ENCODE assay signal across 16 cellular contexts in the genomic region with DNA sequence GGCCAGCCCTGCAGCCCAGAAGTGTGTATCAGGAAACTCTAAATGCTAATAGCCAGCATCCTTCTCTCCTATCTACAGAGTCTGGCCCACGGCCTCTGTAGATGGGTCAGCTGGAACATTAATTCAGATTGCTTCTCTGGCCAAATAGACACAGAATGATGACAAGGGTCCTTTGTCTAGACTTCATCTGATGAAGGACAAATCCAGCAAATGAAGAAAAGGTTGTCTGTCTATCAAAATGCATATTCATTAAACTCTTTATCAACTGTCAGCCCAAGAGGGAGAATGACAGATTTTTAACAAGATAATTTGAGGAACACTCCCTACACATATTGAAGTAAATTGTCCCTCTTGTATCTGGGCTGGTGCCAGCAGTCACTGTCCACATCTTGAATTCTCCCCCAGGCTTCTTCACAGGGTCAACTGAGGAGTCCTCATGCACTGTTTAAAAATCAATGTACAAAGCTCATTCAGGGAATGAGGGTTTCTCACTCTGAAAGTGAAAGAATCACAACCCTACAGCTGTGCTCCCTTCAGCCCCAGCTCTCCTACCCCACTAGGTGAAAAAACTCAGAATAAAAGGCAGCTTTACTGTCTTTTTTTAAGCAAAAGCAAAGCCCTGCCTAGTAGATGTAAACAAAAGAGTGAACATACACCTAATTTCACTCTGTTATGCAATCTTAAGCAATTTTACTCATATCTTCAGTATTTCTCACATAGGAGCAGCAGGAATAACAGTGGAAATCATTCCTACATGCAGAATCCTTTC.
DNase-seq lines count a peak whose midpoint lies in the region; ATAC-seq, FAIRE-seq and TF ChIP-seq lines count a peak whose summit lies in the region.
"Had no signal": no experiment of that assay in that cellular context is flagged by ENCODE, and none has a peak within 500 bp of the region (broad histone marks: within the 10 kb centered on the region; RNA-seq: fewer than 3 reads in every experiment).

No MANE protein-coding gene starts in this region.

- no peak overlapping the region for H3K4me3 Mint-ChIP-seq in CD8-positive, alpha-beta memory T cell
- H3K4me3 Mint-ChIP-seq: activated T-cell treated with anti-CD3 and anti-CD28 coated beads, Interleukin-2, amount 50 U/mL, for 4 hours had no signal

- no peaks in the 10 kb centered on the region for H3K27me3 ChIP-seq in GM12878 (replicated peaks in 1 of 2; ENCODE audit: control insufficient read depth in 2 of 2, insufficient read depth in 2 of 2, low read length in 1 of 2)
- H3K27me3 ChIP-seq in CD8-positive, alpha-beta memory T cell (ENCODE audit: insufficient read depth, low read length, poor library complexity, severe bottlenecking): no peaks in the 10 kb centered on the region
- H3K27me3 ChIP-seq: foreskin keratinocyte, uterus had no signal

- no peak overlapping the region; the same call in 1 of the 2 replicates for H3K4me3 ChIP-seq in GM12878
- no peak overlapping the region for H3K4me3 ChIP-seq in CD8-positive, alpha-beta memory T cell (ENCODE audit: low read length)
- H3K4me3 ChIP-seq: uterus had no signal

- no peaks in the 10 kb centered on the region for H3K9me3 ChIP-seq in GM12878 (replicated peaks; ENCODE audit: control insufficient read depth, insufficient read depth, low read length)
- no peaks in the 10 kb centered on the region for H3K9me3 ChIP-seq in CD8-positive, alpha-beta memory T cell (ENCODE audit: low read length)
- H3K9me3 ChIP-seq: uterus had no signal

- TF ChIP-seq POLR2A in GM12878 (IDR thresholded peaks at IDR 0.05; ENCODE audit: low read depth, low read length): no peak

- no peaks in the 10 kb centered on the region for H3K79me2 ChIP-seq in GM12878 (ENCODE audit: control insufficient read depth, insufficient read depth, low read length)

- no peaks in the 10 kb centered on the region for H3K4me1 Mint-ChIP-seq in CD8-positive, alpha-beta memory T cell

- peak; percentile 25 for DNase-seq in GM13976 (ENCODE audit: low spot score)
- DNase-seq in GM12878 (ENCODE audit: low read depth, low spot score): peak; percentile 20
- DNase-seq in Kasumi-1 (lab: John Stamatoyannopoulos, UW): no peak
- no peak for DNase-seq in CD8-positive, alpha-beta memory T cell
- no peak for DNase-seq in ACHN
- no peak for DNase-seq in posterior cingulate gyrus
- DNase-seq: activated T-cell treated with anti-CD3 and anti-CD28 coated beads, Interleukin-2, amount 50 U/mL, for 4 hours; NCI-H2081; stimulated activated CD4-positive, alpha-beta T cell treated with anti-CD3 and anti-CD28 coated beads, Interleukin-1b, Interleukin-23, amount 100 ng/mL, for 48 hours; uterus had no signal

- TF ChIP-seq CTCF in GM13976 (IDR thresholded peaks at IDR 0.05; ENCODE audit: borderline replicate concordance, control extremely low read depth, extremely low read depth, insufficient read depth, missing control alignments) (no peak), GM12878 (IDR thresholded peaks at IDR 0.05 in 2 of 3, conservative IDR thresholded peaks at IDR 0.05 in 1 of 3; ENCODE audit: control insufficient read depth in 2 of 3, extremely low read depth in 1 of 3, insufficient read depth in 1 of 3, low read depth in 3 of 3, low read length in 3 of 3) (no peak)

- RAD21 ChIA-PET in GM12878 (lab: Charles Lee; ENCODE audit: unreplicated experiment): interaction anchor here (0.6 to 1.6 kb wide), 4 partner anchors 35 to 283 kb away, joined by 3 to 5 read pairs (median 3); no protein-coding TSS in a partner anchor

- H2AFZ ChIP-seq in GM12878 (ENCODE audit: control insufficient read depth, low read depth, low read length): no peak overlapping the region

- no peaks in the 10 kb centered on the region for H4K20me1 ChIP-seq in GM12878 (ENCODE audit: control insufficient read depth, insufficient read depth)

- CTCF ChIA-PET in GM12878 (lab: Yijun Ruan, JAX): interaction anchor here (1.2 kb wide), 1 partner anchor 35 kb away, joined by 3 read pairs; no protein-coding TSS in a partner anchor
- CTCF ChIA-PET in CD8-positive, alpha-beta memory T cell (lab: Charles Lee): no interaction called here

- H3K27ac ChIP-seq in GM12878 (ENCODE audit: control insufficient read depth, insufficient read depth): peak overlapping the region; percentile 38; the same call in 1 of the 2 replicates
- no peak overlapping the region for H3K27ac ChIP-seq in CD8-positive, alpha-beta memory T cell (ENCODE audit: low read depth, low read length)
- H3K27ac ChIP-seq: foreskin keratinocyte, uterus had no signal

- TF ChIP-seq RAD21 in GM12878 (IDR thresholded peaks at IDR 0.05; ENCODE audit: insufficient read depth, low read depth, low read length): no peak

- no peak for FAIRE-seq in GM12878 (lab: Jason Lieb, UNC)
- FAIRE-seq: astrocyte had no signal

- no TSS peak for BruUV-seq in GM12878 (replicated peaks; lab: Mats Ljungman, UMichigan)

- no peaks in the 10 kb centered on the region for H3K36me3 ChIP-seq in GM12878 (ENCODE audit: control insufficient read depth in 2 of 2, insufficient read depth in 2 of 2, low read length in 1 of 2)
- no peaks in the 10 kb centered on the region for H3K36me3 ChIP-seq in CD8-positive, alpha-beta memory T cell (ENCODE audit: insufficient read depth, low read length)
- H3K36me3 ChIP-seq: uterus had no signal

- no peaks in the 10 kb centered on the region for H3K27me3 Mint-ChIP-seq in CD8-positive, alpha-beta memory T cell
- H3K27me3 Mint-ChIP-seq: progenitor cell of endocrine pancreas had no signal

- H3K9ac ChIP-seq in GM12878 (ENCODE audit: control insufficient read depth, insufficient read depth, low read length): no peak overlapping the region

- in situ Hi-C loops in GM13976 (cut with MboI; ENCODE audit: low sequenced_read_pairs, unreplicated experiment): no loop called here
- in situ Hi-C loops in GM12878 (cut with MboI): no loop called here
- in situ Hi-C loops in ACHN (cut with HindIII; ENCODE audit: low pct_ligation_motif_present, low pct_unique_long_range_greater_than_20kb, low sequenced_read_pairs): no loop called here

- H3K4me2 ChIP-seq in GM12878 (ENCODE audit: control insufficient read depth, insufficient read depth): peak overlapping the region; percentile 68

- no peaks in the 10 kb centered on the region for H3K36me3 Mint-ChIP-seq in CD8-positive, alpha-beta memory T cell

- peaks cover 0 to 12% (median 6%) of the 10 kb centered on the region in 5 donors for H3K9me3 Mint-ChIP-seq in CD8-positive, alpha-beta memory T cell
- H3K9me3 Mint-ChIP-seq: activated T-cell treated with anti-CD3 and anti-CD28 coated beads, Interleukin-2, amount 50 U/mL, for 4 hours had no signal

- 0% methylated on average over 1 of the region's 1 CpG for WGBS in GM12878 (ENCODE audit: insufficient coverage, insufficient replicate concordance, low lambda C conversion rate, missing lambda C conversion rate)

- SMC1A ChIA-PET in GM12878 (lab: Charles Lee; ENCODE audit: uncharacterized antibody, unreplicated experiment): interaction anchor here (0.6 to 1.4 kb wide), 3 partner anchors 34 to 52 kb away, joined by 3 to 4 read pairs (median 3); no protein-coding TSS in a partner anchor

- intact Hi-C loops in GM12878 (cut with micrococcal nuclease; ENCODE audit: unreplicated experiment) (no loop called here), posterior cingulate gyrus (cut with DNase I) (no loop called here)

- no peak for TF ChIP-seq EP300 in GM12878 (IDR thresholded peaks at IDR 0.05; ENCODE audit: borderline replicate concordance in 1 of 2, control insufficient read depth in 1 of 2, low read depth in 2 of 2, low read length in 2 of 2)

- ATAC-seq in GM19463 (IDR thresholded peaks at IDR 0.05; ENCODE audit: unreplicated experiment) (peak; percentile 82), HG03039 (IDR thresholded peaks at IDR 0.05; ENCODE audit: unreplicated experiment) (peak; percentile 70), GM12878 (peak; percentile 88)
- ATAC-seq: activated CD4-positive, CD25-positive, alpha-beta regulatory T cell treated with anti-CD3 and anti-CD28 coated beads, Interleukin-2, amount 50 U/mL, for 24 hours; activated T-cell treated with anti-CD3 and anti-CD28 coated beads, Interleukin-2, amount 50 U/mL, for 4 hours; foreskin keratinocyte had no signal

- POLR2A ChIA-PET in GM12878 (lab: Charles Lee): interaction anchor here (1.2 kb wide), 1 partner anchor 283 kb away, joined by 3 read pairs; no protein-coding TSS in a partner anchor
- POLR2A ChIA-PET in CD8-positive, alpha-beta memory T cell (lab: Charles Lee): no interaction called here

- H3K27ac Mint-ChIP-seq in CD8-positive, alpha-beta memory T cell: no peak overlapping the region
- H3K27ac Mint-ChIP-seq: progenitor cell of endocrine pancreas had no signal

- H3K4me1 ChIP-seq in GM12878 (ENCODE audit: control insufficient read depth, insufficient read depth, low read length): peaks cover 20% of the 10 kb centered on the region
- no peaks in the 10 kb centered on the region for H3K4me1 ChIP-seq in CD8-positive, alpha-beta memory T cell (ENCODE audit: insufficient read depth, low read length)
- H3K4me1 ChIP-seq: uterus had no signal

TF ChIP-seq in GM12878, 131 proteins besides CTCF, POLR2A, EP300 and RAD21:
- no peak for TF ChIP-seq ETV6 (conservative IDR thresholded peaks at IDR 0.05 in 1 of 2, IDR thresholded peaks at IDR 0.05 in 1 of 2; ENCODE audit: borderline replicate concordance in 1 of 2, low read depth in 1 of 2)
- TF ChIP-seq JUNB (IDR thresholded peaks at IDR 0.05): peak; percentile 10; the same call in 1 of the 2 replicates

Comparison
In these comparisons a context has a peak if more than half of its experiments do, and no peak if none do; other contexts are left out.
1. DNase-seq: peak in GM13976 (single experiment) and GM12878 (single experiment); none in Kasumi-1 (0 of 2), CD8-positive, alpha-beta memory T cell (0 of 5), ACHN (single experiment) and posterior cingulate gyrus (0 of 10).
2. Peak in every context shown above with its lines, with median percentiles within 50 percentile points of each other: ATAC-seq.